ENCODE assay signal across 8 cellular contexts in the genomic region with DNA sequence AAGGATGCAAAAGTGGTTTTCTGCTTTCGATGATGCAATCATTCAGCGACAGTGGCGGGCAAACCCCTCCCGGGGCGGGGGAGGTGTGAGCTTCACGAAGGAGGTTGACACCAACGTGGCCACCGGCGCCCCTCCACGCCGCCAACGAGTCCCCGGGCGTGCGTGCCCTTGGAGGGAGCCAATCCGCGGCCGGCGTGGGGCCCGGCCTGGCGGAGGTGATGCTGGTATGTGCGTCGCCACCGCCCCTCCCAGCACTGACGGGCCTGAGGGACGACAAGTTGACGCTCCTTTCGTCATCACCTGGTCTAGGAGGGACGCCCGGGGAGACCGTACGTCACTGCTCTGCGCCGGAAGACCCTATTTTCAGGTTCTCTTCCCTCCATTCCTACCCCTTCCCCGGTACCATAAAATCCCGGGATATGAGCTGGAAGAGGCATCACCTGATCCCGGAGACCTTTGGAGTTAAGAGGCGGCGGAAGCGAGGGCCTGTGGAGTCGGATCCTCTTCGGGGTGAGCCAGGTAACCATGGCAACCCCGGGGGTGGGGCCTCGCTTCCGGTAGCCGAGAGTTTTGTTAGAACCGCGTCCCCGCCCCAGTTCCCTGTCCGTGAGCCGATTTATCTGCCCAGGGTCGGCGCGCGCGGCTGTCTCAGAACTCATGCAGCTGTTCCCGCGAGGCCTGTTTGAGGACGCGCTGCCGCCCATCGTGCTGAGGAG. TPM values are rescaled to one million over a fixed set of nuclear protein-coding genes. Genes with fewer than 3 reads are reported as not detected.
DNase-seq lines count a peak whose midpoint lies in the region; ATAC-seq and TF ChIP-seq lines count a peak whose summit lies in the region.

A gene (minus strand): TSS at position 146 of the 716 bp plus-strand sequence. CDS start 463 bp downstream, outside the sequence.

- H3K27me3 Mint-ChIP-seq in activated T-cell treated with anti-CD3 and anti-CD28 coated beads, Interleukin-2, amount 50 U/mL, for 4 hours (ENCODE audit: low read depth) = no peaks in the 10 kb centered on the region

- H3K36me3 Mint-ChIP-seq in activated T-cell treated with anti-CD3 and anti-CD28 coated beads, Interleukin-2, amount 50 U/mL, for 4 hours (ENCODE audit: insufficient read depth) = peaks cover 27% of the 10 kb centered on the region

- H3K4me1 Mint-ChIP-seq in activated T-cell treated with anti-CD3 and anti-CD28 coated beads, Interleukin-2, amount 50 U/mL, for 4 hours (ENCODE audit: low read depth) = peaks cover 31% of the 10 kb centered on the region

- peaks cover 3 to 13% of the 10 kb centered on the region in 2 donors for H3K4me1 ChIP-seq in esophagus (ENCODE audit: control insufficient read depth in 2 of 2, insufficient read depth in 2 of 2, low read length in 1 of 2)
- peaks cover 25% of the 10 kb centered on the region for H3K4me1 ChIP-seq in muscle layer of colon (ENCODE audit: insufficient read depth, low read length)

- 0% methylated on average over 59 to 62 of the region's 62 CpGs for WGBS in esophagus, 2 donors

- in situ Hi-C loops in KBM-7 (cut with MboI; ENCODE audit: low pct_unique_long_range_greater_than_20kb, low sequenced_read_pairs) = no loop called here

- DNase-seq in DMS153 treated with DMSO at 0.1 percent for 48 hours (lab: John Stamatoyannopoulos, UW; ENCODE audit: unreplicated experiment) (peak; percentile 95), KBM-7 (peak; percentile 98)
- DNase-seq in activated T-cell treated with anti-CD3 and anti-CD28 coated beads, Interleukin-2, amount 50 U/mL, for 4 hours = peak; percentile 97
- peak; percentile 94 for DNase-seq in stimulated activated CD8-positive, alpha-beta memory T cell treated with anti-CD3 and anti-CD28 coated beads, Interleukin-7, amount 100 ng/mL, for 24 hours (ENCODE audit: low read depth)

- H3K4me3 Mint-ChIP-seq in activated T-cell treated with anti-CD3 and anti-CD28 coated beads, Interleukin-2, amount 50 U/mL, for 4 hours = peak within 1 kb of the TSS; percentile 96

- peaks cover 16 to 31% of the 10 kb centered on the region in 2 donors for H3K36me3 ChIP-seq in esophagus (ENCODE audit: control insufficient read depth in 2 of 2, insufficient read depth in 2 of 2, low read length in 1 of 2)
- peaks cover 32% of the 10 kb centered on the region for H3K36me3 ChIP-seq in muscle layer of colon (ENCODE audit: insufficient read depth, low read length)

- no peaks in the 10 kb centered on the region for H3K27me3 ChIP-seq in esophagus (ENCODE audit: control insufficient read depth in 1 of 2, insufficient read depth in 2 of 2, low read length in 2 of 2)
- H3K27me3 ChIP-seq in muscle layer of colon (ENCODE audit: control insufficient read depth in 1 of 2, insufficient read depth in 2 of 2, low read length in 2 of 2) = no peaks in the 10 kb centered on the region

- ATAC-seq in GM21717 (IDR thresholded peaks at IDR 0.05; ENCODE audit: unreplicated experiment) = peak; percentile 74
- peak; percentile 96 to 97 for ATAC-seq in activated T-cell treated with anti-CD3 and anti-CD28 coated beads, Interleukin-2, amount 50 U/mL, for 4 hours

- H3K9me3 ChIP-seq in esophagus (ENCODE audit: control insufficient read depth in 2 of 2, insufficient read depth in 1 of 2, low read depth in 1 of 2, low read length in 1 of 2) = no peaks in the 10 kb centered on the region
- H3K9me3 ChIP-seq in muscle layer of colon (ENCODE audit: low read length) = no peaks in the 10 kb centered on the region

- H3K27ac ChIP-seq in esophagus (ENCODE audit: low read depth in 2 of 2, low read length in 1 of 2) = peak within 1 kb of the TSS; percentile 98 to 100
- peak within 1 kb of the TSS; percentile 82 for H3K27ac ChIP-seq in muscle layer of colon (ENCODE audit: low read depth, low read length)

- H3K9me3 Mint-ChIP-seq in activated T-cell treated with anti-CD3 and anti-CD28 coated beads, Interleukin-2, amount 50 U/mL, for 4 hours = no peaks in the 10 kb centered on the region

- H3K9ac ChIP-seq in muscle layer of colon (ENCODE audit: low read length) = peak within 1 kb of the TSS; percentile 88

- H3K4me3 ChIP-seq in esophagus (ENCODE audit: low read depth in 1 of 2, low read length in 2 of 2) = peak within 1 kb of the TSS; percentile 73 to 80
- peak within 1 kb of the TSS; percentile 69 to 72 for H3K4me3 ChIP-seq in muscle layer of colon (ENCODE audit: low read depth in 1 of 2, low read length in 2 of 2)

TF ChIP-seq in PFSK-1, 5 proteins besides CTCF, POLR2A, EP300 and RAD21:
- TF ChIP-seq TAF1 (IDR thresholded peaks at IDR 0.05; ENCODE audit: borderline replicate concordance, insufficient read depth, low read length) (no peak), POLR2AphosphoS5 (IDR thresholded peaks at IDR 0.05; ENCODE audit: low read depth, low read length) (peak; percentile 55), SIN3A (IDR thresholded peaks at IDR 0.05; ENCODE audit: borderline replicate concordance, insufficient read depth, low read length) (peak; percentile 79; the same call in 1 of the 2 replicates)
- TF ChIP-seq, protein P1, sequence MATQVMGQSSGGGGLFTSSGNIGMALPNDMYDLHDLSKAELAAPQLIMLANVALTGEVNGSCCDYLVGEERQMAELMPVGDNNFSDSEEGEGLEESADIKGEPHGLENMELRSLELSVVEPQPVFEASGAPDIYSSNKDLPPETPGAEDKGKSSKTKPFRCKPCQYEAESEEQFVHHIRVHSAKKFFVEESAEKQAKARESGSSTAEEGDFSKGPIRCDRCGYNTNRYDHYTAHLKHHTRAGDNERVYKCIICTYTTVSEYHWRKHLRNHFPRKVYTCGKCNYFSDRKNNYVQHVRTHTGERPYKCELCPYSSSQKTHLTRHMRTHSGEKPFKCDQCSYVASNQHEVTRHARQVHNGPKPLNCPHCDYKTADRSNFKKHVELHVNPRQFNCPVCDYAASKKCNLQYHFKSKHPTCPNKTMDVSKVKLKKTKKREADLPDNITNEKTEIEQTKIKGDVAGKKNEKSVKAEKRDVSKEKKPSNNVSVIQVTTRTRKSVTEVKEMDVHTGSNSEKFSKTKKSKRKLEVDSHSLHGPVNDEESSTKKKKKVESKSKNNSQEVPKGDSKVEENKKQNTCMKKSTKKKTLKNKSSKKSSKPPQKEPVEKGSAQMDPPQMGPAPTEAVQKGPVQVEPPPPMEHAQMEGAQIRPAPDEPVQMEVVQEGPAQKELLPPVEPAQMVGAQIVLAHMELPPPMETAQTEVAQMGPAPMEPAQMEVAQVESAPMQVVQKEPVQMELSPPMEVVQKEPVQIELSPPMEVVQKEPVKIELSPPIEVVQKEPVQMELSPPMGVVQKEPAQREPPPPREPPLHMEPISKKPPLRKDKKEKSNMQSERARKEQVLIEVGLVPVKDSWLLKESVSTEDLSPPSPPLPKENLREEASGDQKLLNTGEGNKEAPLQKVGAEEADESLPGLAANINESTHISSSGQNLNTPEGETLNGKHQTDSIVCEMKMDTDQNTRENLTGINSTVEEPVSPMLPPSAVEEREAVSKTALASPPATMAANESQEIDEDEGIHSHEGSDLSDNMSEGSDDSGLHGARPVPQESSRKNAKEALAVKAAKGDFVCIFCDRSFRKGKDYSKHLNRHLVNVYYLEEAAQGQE (IDR thresholded peaks at IDR 0.05; ENCODE audit: insufficient read depth in 1 of 2, low read depth in 2 of 2, low read length in 2 of 2) = peak in 1 of 2 experiments; percentile 29; a peak in 1 of 4 replicates

RNA-seq across cellular contexts. Expression of the gene that starts here (rescaled TPM):
- polyA plus RNA-seq in PFSK-1 (2012; ENCODE audit: insufficient read length, low read depth) = 31.7 TPM
- total RNA-seq in activated T-cell treated with anti-CD3 and anti-CD28 coated beads, Interleukin-2, amount 50 U/mL, for 4 hours = 1 to 10 TPM; 7.1 to 9.0 (median 8.9) TPM
- 10 to 100 TPM; 11.8 to 16.5 TPM for polyA plus RNA-seq in esophagus

Comparison
In these comparisons a context has a peak if more than half of its experiments do, and no peak if none do; other contexts are left out.
1. Peak in every context shown above with its lines: DNase-seq, ATAC-seq, H3K4me3 ChIP-seq and H3K27ac ChIP-seq.